In genomic region chr17:42271277-42271922, GRCh38 we compare ENCODE assay signal across 18 cellular contexts. TPM values are rescaled to one million over a fixed set of nuclear protein-coding genes. Genes with fewer than 3 reads are reported as not detected.
DNase-seq lines count a peak whose midpoint lies in the region; ATAC-seq and TF ChIP-seq lines count a peak whose summit lies in the region.
"Had no signal": no experiment of that assay in that cellular context is flagged by ENCODE, and none has a peak within 500 bp of the region (broad histone marks: within the 10 kb centered on the region; RNA-seq: fewer than 3 reads in every experiment).

No MANE protein-coding gene starts in this region.

- no peak for ATAC-seq in CD4-positive, CD25-positive, alpha-beta regulatory T cell (ENCODE audit: low read depth in 2 of 2)
- no peak for ATAC-seq in activated B cell treated with CpG ODN at 0.5 μM for 24 hours (ENCODE audit: low read depth)
- no peak for ATAC-seq in memory B cell (ENCODE audit: low read depth)
- ATAC-seq: WTC11 had no signal

- H3K27ac ChIP-seq in CD4-positive, CD25-positive, alpha-beta regulatory T cell (ENCODE audit: insufficient read depth, low read length, poor library complexity, severe bottlenecking) = peak overlapping the region; percentile 89
- H3K27ac ChIP-seq: BLaER1, GM23248, SK-N-MC, thoracic aorta had no signal

- H3K27me3 Mint-ChIP-seq in CD4-positive, CD25-positive, alpha-beta regulatory T cell = no peaks in the 10 kb centered on the region
- no peaks in the 10 kb centered on the region for H3K27me3 Mint-ChIP-seq in activated B cell treated with CpG ODN at 0.5 μM for 24 hours
- no peaks in the 10 kb centered on the region for H3K27me3 Mint-ChIP-seq in memory B cell

- H3K9me3 Mint-ChIP-seq in CD4-positive, CD25-positive, alpha-beta regulatory T cell = no peaks in the 10 kb centered on the region
- no peaks in the 10 kb centered on the region for H3K9me3 Mint-ChIP-seq in activated B cell treated with CpG ODN at 0.5 μM for 24 hours
- H3K9me3 Mint-ChIP-seq in memory B cell = no peaks in the 10 kb centered on the region
- H3K9me3 Mint-ChIP-seq: brain, neural crest cell, WTC11 had no signal

- no peaks in the 10 kb centered on the region for H3K36me3 Mint-ChIP-seq in CD4-positive, CD25-positive, alpha-beta regulatory T cell
- H3K36me3 Mint-ChIP-seq in activated B cell treated with CpG ODN at 0.5 μM for 24 hours (ENCODE audit: low read depth) (peaks cover 4% of the 10 kb centered on the region), memory B cell (no peaks in the 10 kb centered on the region)
- H3K36me3 Mint-ChIP-seq: WTC11 had no signal

- intact Hi-C loops in activated B cell treated with CpG ODN at 0.5 μM for 24 hours (cut with micrococcal nuclease) = no loop called here

- H3K4me3 Mint-ChIP-seq in CD4-positive, CD25-positive, alpha-beta regulatory T cell = peak overlapping the region; percentile 88 to 99 (median 96)
- H3K4me3 Mint-ChIP-seq in activated B cell treated with CpG ODN at 0.5 μM for 24 hours (no peak overlapping the region), memory B cell (peak overlapping the region; percentile 3)
- H3K4me3 Mint-ChIP-seq: WTC11 had no signal

- no peaks in the 10 kb centered on the region for H3K9me3 ChIP-seq in CD4-positive, CD25-positive, alpha-beta regulatory T cell (ENCODE audit: control insufficient read depth in 2 of 2, low read length in 2 of 2)
- H3K9me3 ChIP-seq: BLaER1, esophagus squamous epithelium, thoracic aorta had no signal

- DNase-seq in AML-193 (lab: John Stamatoyannopoulos, UW) = peak; percentile 48 to 65
- no peak for DNase-seq in CD4-positive, CD25-positive, alpha-beta regulatory T cell
- no peak for DNase-seq in activated B cell treated with CpG ODN at 0.5 μM for 24 hours
- DNase-seq in memory B cell (ENCODE audit: low spot score in 2 of 2) = no peak
- DNase-seq in central memory CD4-positive, alpha-beta T cell = no peak
- no peak for DNase-seq in NCI-H2227 treated with DMSO at 0.1 percent for 48 hours (lab: John Stamatoyannopoulos, UW)
- DNase-seq in GM13977 (ENCODE audit: low spot score) = no peak
- no peak for DNase-seq in NCI-H748 (lab: John Stamatoyannopoulos, UW; ENCODE audit: unreplicated experiment)
- DNase-seq: dorsolateral prefrontal cortex, esophagus squamous epithelium, GM23248, NCI-H187 had no signal

- H3K4me1 Mint-ChIP-seq in CD4-positive, CD25-positive, alpha-beta regulatory T cell = peaks cover 41 to 82% (median 69%) of the 10 kb centered on the region in 4 donors
- peaks cover 66% of the 10 kb centered on the region for H3K4me1 Mint-ChIP-seq in activated B cell treated with CpG ODN at 0.5 μM for 24 hours
- H3K4me1 Mint-ChIP-seq in memory B cell = peaks cover 39% of the 10 kb centered on the region

- peak overlapping the region; percentile 91 to 96 (median 94) for H3K27ac Mint-ChIP-seq in CD4-positive, CD25-positive, alpha-beta regulatory T cell
- H3K27ac Mint-ChIP-seq in activated B cell treated with CpG ODN at 0.5 μM for 24 hours = peak overlapping the region; percentile 47
- H3K27ac Mint-ChIP-seq in memory B cell = no peak overlapping the region
- H3K27ac Mint-ChIP-seq: brain, WTC11 had no signal

- H3K36me3 ChIP-seq in CD4-positive, CD25-positive, alpha-beta regulatory T cell (ENCODE audit: control insufficient read depth, insufficient read depth, low read length) = no peaks in the 10 kb centered on the region
- H3K36me3 ChIP-seq: BLaER1, esophagus squamous epithelium, thoracic aorta had no signal

- CTCF ChIA-PET in activated B cell treated with CpG ODN at 0.5 μM for 24 hours (lab: Charles Lee) = interaction anchor here (0.7 kb wide), 1 partner anchor 49 kb away, joined by 3 read pairs; no protein-coding TSS in a partner anchor

- H3K4me1 ChIP-seq in CD4-positive, CD25-positive, alpha-beta regulatory T cell (ENCODE audit: control insufficient read depth, insufficient read depth, low read length, poor library complexity, severe bottlenecking) = peaks cover 86% of the 10 kb centered on the region

- no peaks in the 10 kb centered on the region for H3K27me3 ChIP-seq in CD4-positive, CD25-positive, alpha-beta regulatory T cell (ENCODE audit: control insufficient read depth, insufficient read depth, low read length)
- H3K27me3 ChIP-seq: BLaER1, dorsolateral prefrontal cortex, esophagus squamous epithelium had no signal

- POLR2A ChIA-PET in activated B cell treated with CpG ODN at 0.5 μM for 24 hours (lab: Charles Lee) = interaction anchor here (1.1 kb wide), 1 partner anchor 22 kb away, joined by 4 read pairs; no protein-coding TSS in a partner anchor

- in situ Hi-C loops in GM13977 (cut with MboI; ENCODE audit: low pct_unique_long_range_greater_than_20kb, low sequenced_read_pairs, unreplicated experiment) = no loop called here

- TF ChIP-seq CTCF in activated B cell treated with CpG ODN at 0.5 μM for 24 hours (IDR thresholded peaks at IDR 0.05) (no peak), GM13977 (IDR thresholded peaks at IDR 0.05; ENCODE audit: extremely low read depth, insufficient read depth, missing control alignments) (no peak)

- H3K4me3 ChIP-seq in CD4-positive, CD25-positive, alpha-beta regulatory T cell (ENCODE audit: low read depth, low read length) = peak overlapping the region; percentile 99
- H3K4me3 ChIP-seq: BLaER1, esophagus squamous epithelium, GM23248, SK-N-MC, thoracic aorta had no signal

RNA-seq across cellular contexts. Expression of gene STAT5B, which starts 4.8 kb away (rescaled TPM):
- 241 TPM for total RNA-seq in CD4-positive, CD25-positive, alpha-beta regulatory T cell
- polyA plus RNA-seq in CD4-positive, CD25-positive, alpha-beta regulatory T cell = 100 to 1,000 TPM; 109 to 117 (median 112) TPM
- 80.3 and 82.6 TPM in 2 replicates for total RNA-seq in activated B cell treated with CpG ODN at 0.5 μM for 24 hours

RNA-seq across cellular contexts. Expression of gene STAT5A, which starts 16.9 kb away (rescaled TPM):
- 177 TPM for total RNA-seq in CD4-positive, CD25-positive, alpha-beta regulatory T cell
- polyA plus RNA-seq in CD4-positive, CD25-positive, alpha-beta regulatory T cell = 10 to 100 TPM; 71.1 to 90.9 (median 76.7) TPM
- 136 and 140 TPM in 2 replicates for total RNA-seq in activated B cell treated with CpG ODN at 0.5 μM for 24 hours

Comparison
In these comparisons a context has a peak if more than half of its experiments do, and no peak if none do; other contexts are left out.
1. DNase-seq: peak in AML-193 (2 of 2); none in CD4-positive, CD25-positive, alpha-beta regulatory T cell (0 of 3), activated B cell treated with CpG ODN at 0.5 μM for 24 hours (single experiment), memory B cell (0 of 2), central memory CD4-positive, alpha-beta T cell (single experiment), NCI-H2227 treated with DMSO at 0.1 percent for 48 hours (single experiment), GM13977 (single experiment) and NCI-H748 (single experiment).